25 cellular contexts compared by ENCODE assay signal in the genomic region with DNA sequence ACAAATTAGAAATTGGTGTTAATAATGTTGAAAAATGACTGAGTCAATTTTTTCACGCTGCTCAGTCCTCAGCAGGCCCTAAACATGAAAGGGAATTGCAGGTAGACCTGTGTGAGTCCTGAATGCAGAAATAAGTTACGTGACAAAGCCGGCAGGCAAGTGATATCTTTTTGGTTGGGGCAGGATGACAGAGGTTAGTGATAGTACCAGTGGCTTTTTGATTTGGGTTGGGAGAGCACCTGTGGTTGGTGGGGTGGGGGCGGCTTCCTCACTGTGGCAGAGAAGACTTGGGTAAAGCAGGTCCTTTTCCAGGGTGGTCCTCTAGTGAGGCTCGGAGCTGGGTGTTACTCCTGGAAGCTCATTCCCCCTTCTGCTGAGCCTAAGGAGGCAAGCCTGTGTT.
"Had no signal": no experiment of that assay in that cellular context is flagged by ENCODE, and none has a peak within 500 bp of the region (broad histone marks: within the 10 kb centered on the region; RNA-seq: fewer than 3 reads in every experiment).

No MANE protein-coding gene starts in this region.

- H3K4me2 ChIP-seq: KMS-11, SK-N-SH had no signal

- H3K36me3 ChIP-seq: breast epithelium, SJCRH30 had no signal

- DNase-seq: activated CD4-positive, alpha-beta T cell treated with anti-CD3 and anti-CD28 coated beads for 4 hours; activated CD4-positive, alpha-beta T cell treated with anti-CD3 and anti-CD28 coated beads, Interleukin-2, amount 50 U/mL, for 4 hours; activated CD8-positive, alpha-beta memory T cell treated with anti-CD3 and anti-CD28 coated beads for 24 hours; activated gamma-delta T cell; activated naive CD4-positive, alpha-beta T cell treated with anti-CD3 and anti-CD28 coated beads for 36 hours; activated T-cell treated with anti-CD3 and anti-CD28 coated beads, Interleukin-2, amount 50 U/mL, for 4 hours; aorta; caudate nucleus; NCI-H1092; NCI-H1417; NCI-H1930; NCI-H2171; NCI-H2227 treated with DMSO at 0.1 percent for 48 hours; NCI-H446 treated with DMSO at 0.1 percent for 48 hours; NCI-H82; NK-92 treated with Interleukin-12 subunit alpha and Interleukin-12 subunit beta, amount 100 ng/mL, for 24 hours; OCI-M1; Right ventricle myocardium superior; SK-N-SH had no signal

- H3K4me3 ChIP-seq: breast epithelium, SJCRH30 had no signal

- ATAC-seq: Panc1 had no signal

- H3K4me1 ChIP-seq: breast epithelium had no signal

- H3K9ac ChIP-seq: KMS-11, SK-N-SH had no signal

- H3K27ac ChIP-seq: breast epithelium, KMS-11, RWPE1, SJCRH30, VCaP had no signal

- H3K27me3 ChIP-seq: breast epithelium, SJCRH30 had no signal
